In genomic region chr15:59299919-59300617, GRCh38 we compare ENCODE assay signal across 8 cellular contexts.
DNase-seq lines count a peak whose midpoint lies in the region; FAIRE-seq and TF ChIP-seq lines count a peak whose summit lies in the region.

No MANE protein-coding gene starts in this region.

- no peaks in the 10 kb centered on the region; the same call in 1 of the 2 replicates for H3K9me3 Mint-ChIP-seq in HFFc6

- H3K79me2 ChIP-seq in endothelial cell of umbilical vein (ENCODE audit: control insufficient read depth, insufficient read depth, low read length): peaks cover 61% of the 10 kb centered on the region

- H3K4me3 ChIP-seq in GM08714 (ENCODE audit: low read length): peak overlapping the region; percentile 46; the same call in 1 of the 2 replicates
- peak overlapping the region in 1 of 3 experiments; percentile 28 for H3K4me3 ChIP-seq in endothelial cell of umbilical vein (replicated peaks in 1 of 3; ENCODE audit: insufficient read depth in 1 of 3, low read depth in 1 of 3, low read length in 3 of 3)
- H3K4me3 ChIP-seq in testis: no peak overlapping the region

- H3K27ac ChIP-seq in endothelial cell of umbilical vein (ENCODE audit: insufficient read depth, low read depth, low read length) (peak overlapping the region; percentile 78), testis (no peak overlapping the region)

- CTCF ChIA-PET in endothelial cell of umbilical vein (lab: Charles Lee): interaction anchor here (0.8 to 2.0 kb wide), 12 partner anchors 8 to 202 kb away, joined by 3 to 18 read pairs (median 4); partner anchors contain the start of gene LDHAL6B

- H3K4me1 ChIP-seq in endothelial cell of umbilical vein (ENCODE audit: control insufficient read depth, extremely low read depth, insufficient read depth, low read length): peaks cover 54% of the 10 kb centered on the region
- H3K4me1 ChIP-seq in testis: peaks cover 4% of the 10 kb centered on the region

- dilution Hi-C loops in endothelial cell of umbilical vein (cut with MboI; ENCODE audit: extremely low pct_ligation_motif_present, low sequenced_read_pairs): no loop called here

- H3K27me3 ChIP-seq in endothelial cell of umbilical vein (ENCODE audit: control insufficient read depth in 2 of 2, insufficient read depth in 2 of 2, low read length in 2 of 2): no peaks in the 10 kb centered on the region
- H3K27me3 ChIP-seq in testis: no peaks in the 10 kb centered on the region

- no peaks in the 10 kb centered on the region for H3K36me3 ChIP-seq in endothelial cell of umbilical vein (ENCODE audit: control insufficient read depth in 2 of 2, extremely low read depth in 1 of 2, insufficient read depth in 2 of 2, low read length in 2 of 2)
- no peaks in the 10 kb centered on the region for H3K36me3 ChIP-seq in testis (ENCODE audit: low read depth, missing control alignments)

- no peaks in the 10 kb centered on the region for H3K9me3 ChIP-seq in endothelial cell of umbilical vein (replicated peaks; ENCODE audit: control insufficient read depth, insufficient read depth, low read length)
- H3K9me3 ChIP-seq in testis: no peaks in the 10 kb centered on the region

- H3K4me1 Mint-ChIP-seq in HFFc6 (ENCODE audit: low read depth): peaks cover 92% of the 10 kb centered on the region

- 70 to 83% methylated on average over 9 of the region's 9 CpGs for WGBS in testis, 2 donors

- no peaks in the 10 kb centered on the region; the same call in 1 of the 2 replicates for H3K36me3 Mint-ChIP-seq in HFFc6 (ENCODE audit: low read depth)

- no peaks in the 10 kb centered on the region for H4K20me1 ChIP-seq in endothelial cell of umbilical vein (replicated peaks; ENCODE audit: control insufficient read depth, extremely low read depth, insufficient read depth, low read length)

- H3K9ac ChIP-seq in endothelial cell of umbilical vein (replicated peaks; ENCODE audit: extremely low read depth, insufficient read depth, low read length): peak overlapping the region; percentile 60

- H3K4me3 Mint-ChIP-seq in HFFc6: peak overlapping the region; percentile 51

- TF ChIP-seq CTCF in HFFc6 (IDR thresholded peaks at IDR 0.05) (no peak), endothelial cell of umbilical vein (IDR thresholded peaks at IDR 0.05; ENCODE audit: extremely low read depth in 1 of 2, insufficient read depth in 1 of 2, low read depth in 1 of 2, low read length in 2 of 2) (no peak), testis (IDR thresholded peaks at IDR 0.05) (no peak)

- H2AFZ ChIP-seq in endothelial cell of umbilical vein (ENCODE audit: low read depth, low read length): peak overlapping the region; percentile 25

- TSS peak; percentile 23 for BruUV-seq in endothelial cell of umbilical vein (replicated peaks; lab: Mats Ljungman, UMichigan)

- H3K27me3 Mint-ChIP-seq in HFFc6 (ENCODE audit: insufficient read depth): no peaks in the 10 kb centered on the region; the same call in 1 of the 2 replicates

- intact Hi-C loops in endothelial cell of umbilical vein (cut with micrococcal nuclease) (loop anchor here (1.0 to 5.0 kb wide), 2 partner anchors 50 to 53 kb away; no protein-coding TSS in a partner anchor), testis (cut with DNase I; ENCODE audit: low total_unique reads) (no loop called here)

- no peaks in the 10 kb centered on the region for H3K9me1 ChIP-seq in endothelial cell of umbilical vein (replicated peaks; ENCODE audit: control insufficient read depth, extremely low read depth, insufficient read depth, low read length)

- TF ChIP-seq POLR2A in endothelial cell of umbilical vein (IDR thresholded peaks at IDR 0.05; ENCODE audit: low read depth, low read length) (no peak), testis (IDR thresholded peaks at IDR 0.05) (no peak)

- POLR2A ChIA-PET in endothelial cell of umbilical vein (lab: Charles Lee): interaction anchor here (0.5 to 1.2 kb wide), 7 partner anchors 16 to 147 kb away, joined by 3 to 10 read pairs (median 4); partner anchors contain the start of gene MYO1E

- H3K27ac Mint-ChIP-seq in HFFc6: peak overlapping the region; percentile 78

- H3K4me2 ChIP-seq in endothelial cell of umbilical vein (ENCODE audit: insufficient read depth, low read length): peak overlapping the region; percentile 72

- peak; percentile 92 for DNase-seq in HFFc6
- DNase-seq in NCI-H2029 treated with DMSO at 0.1 percent for 48 hours (lab: John Stamatoyannopoulos, UW): peak; percentile 46
- peak; percentile 80 for DNase-seq in activated CD8-positive, alpha-beta memory T cell treated with anti-CD3 and anti-CD28 coated beads for 24 hours
- DNase-seq in endothelial cell of umbilical vein (ENCODE audit: low read depth, low spot score): peak; percentile 94
- peak; percentile 95 for DNase-seq in non-pigmented ciliary epithelial cell (ENCODE audit: low read depth)
- DNase-seq in testis: peak; percentile 52
- DNase-seq in NCI-H446 treated with DMSO at 0.1 percent for 48 hours (lab: John Stamatoyannopoulos, UW): no peak

- FAIRE-seq in endothelial cell of umbilical vein (lab: Jason Lieb, UNC): peak; percentile 86

TF ChIP-seq in endothelial cell of umbilical vein, 7 proteins besides CTCF, POLR2A, EP300 and RAD21:
- TF ChIP-seq MYC (IDR thresholded peaks at IDR 0.05; ENCODE audit: low read depth, low read length) (no peak), EZH2 (IDR thresholded peaks at IDR 0.05; ENCODE audit: borderline replicate concordance, low read depth, low read length, severe bottlenecking) (no peak), JUN (IDR thresholded peaks at IDR 0.05; ENCODE audit: borderline replicate concordance, insufficient read depth, insufficient read length, low read depth) (peak; percentile 66), MAX (IDR thresholded peaks at IDR 0.05; ENCODE audit: insufficient read depth, insufficient read length) (peak; percentile 34), POLR2AphosphoS5 (IDR thresholded peaks at IDR 0.05; ENCODE audit: insufficient read depth, low read depth, low read length) (peak; percentile 70), FOS (IDR thresholded peaks at IDR 0.05; ENCODE audit: borderline replicate concordance, insufficient read depth, low read length) (peak; percentile 55), GATA2 (IDR thresholded peaks at IDR 0.05; ENCODE audit: insufficient read depth, insufficient read length, low read depth, low read length) (no peak)
